13 cellular contexts compared by ENCODE assay signal in the genomic region with DNA sequence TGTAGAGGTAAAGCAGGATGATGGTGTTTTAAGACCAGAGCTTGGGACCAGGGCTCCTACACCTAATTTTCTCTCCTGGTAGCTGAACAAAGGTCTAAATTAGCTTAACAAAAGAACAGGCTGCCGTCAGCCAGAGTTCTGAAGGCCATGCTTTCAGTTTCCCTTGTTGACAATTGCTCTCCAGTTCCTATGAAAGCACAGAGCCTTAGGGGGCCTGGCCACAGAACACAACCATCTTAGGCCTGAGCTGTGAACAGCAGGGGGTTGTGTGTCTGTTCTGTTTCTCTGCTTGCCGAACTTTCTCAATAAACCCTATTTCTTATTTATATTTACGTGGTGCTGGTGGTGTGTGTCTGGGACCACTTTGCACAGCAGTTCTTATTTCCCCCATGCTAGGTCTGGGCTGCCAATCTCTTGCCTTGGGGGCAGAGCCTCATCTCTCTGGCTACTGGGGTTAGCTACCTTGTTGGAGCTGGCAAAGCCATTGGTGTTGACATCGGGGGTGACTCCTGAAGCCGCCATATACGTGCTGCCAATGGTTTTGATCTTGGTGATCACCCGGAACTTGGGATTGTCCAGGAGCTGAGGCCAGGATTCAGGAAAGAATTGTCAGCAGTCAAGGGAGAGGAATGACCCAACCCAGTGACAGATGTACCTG. TPM values are rescaled to one million over a fixed set of nuclear protein-coding genes. Genes with fewer than 3 reads are reported as not detected.
DNase-seq lines count a peak whose midpoint lies in the region; ATAC-seq and TF ChIP-seq lines count a peak whose summit lies in the region.
"Had no signal": no experiment of that assay in that cellular context is flagged by ENCODE, and none has a peak within 500 bp of the region (broad histone marks: within the 10 kb centered on the region; RNA-seq: fewer than 3 reads in every experiment).

No MANE protein-coding gene starts in this region.

- DNase-seq in H7: peak; percentile 85
- peak; percentile 72 for DNase-seq in NCI-H2107 (lab: John Stamatoyannopoulos, UW)
- peak; percentile 26 for DNase-seq in chondrocyte (ENCODE audit: low spot score)
- peak; percentile 13 for DNase-seq in midbrain (lab: John Stamatoyannopoulos, UW)
- no peak for DNase-seq in lower lobe of right lung
- no peak for DNase-seq in activated naive CD4-positive, alpha-beta T cell treated with anti-CD3 and anti-CD28 coated beads, Interleukin-2, amount 10 ng/mL, durations not matched to agents 7 days and 5 days
- DNase-seq: CD8-positive, alpha-beta memory T cell; cerebellar nuclear complex; NCI-H187 treated with DMSO at 0.1 percent for 48 hours; small intestine had no signal

- peaks cover 28% of the 10 kb centered on the region for H3K36me3 ChIP-seq in H7 (replicated peaks; ENCODE audit: control insufficient read depth, insufficient read depth, low read length)
- H3K36me3 ChIP-seq in lower lobe of right lung: peaks cover 31% of the 10 kb centered on the region

- H3K27ac ChIP-seq in lower lobe of right lung: no peak overlapping the region

- no peak overlapping the region for H3K4me3 ChIP-seq in H7 (ENCODE audit: insufficient read depth, low read depth, low read length)
- no peak overlapping the region for H3K4me3 ChIP-seq in lower lobe of right lung

- no peaks in the 10 kb centered on the region for H3K9me3 ChIP-seq in lower lobe of right lung

- peaks cover 9% of the 10 kb centered on the region for H3K36me3 Mint-ChIP-seq in chondrocyte (ENCODE audit: low read depth)
- peaks cover 46% of the 10 kb centered on the region for H3K36me3 Mint-ChIP-seq in activated naive CD4-positive, alpha-beta T cell treated with anti-CD3 and anti-CD28 coated beads, Interleukin-2, amount 10 ng/mL, durations not matched to agents 7 days and 5 days

- intact Hi-C loops in lower lobe of right lung (cut with DNase I): no loop called here

- no peak for ATAC-seq in GM21367 (IDR thresholded peaks at IDR 0.05; ENCODE audit: unreplicated experiment)
- no peak for ATAC-seq in lower lobe of right lung
- ATAC-seq in HG03097 (IDR thresholded peaks at IDR 0.05; ENCODE audit: low FRiP score, unreplicated experiment): no peak
- ATAC-seq: naive thymus-derived CD4-positive, alpha-beta T cell had no signal

- H3K27me3 ChIP-seq in H7 (ENCODE audit: control insufficient read depth, insufficient read depth, low read length) (no peaks in the 10 kb centered on the region), lower lobe of right lung (ENCODE audit: low read depth) (no peaks in the 10 kb centered on the region)

- peaks cover 2% of the 10 kb centered on the region for H3K4me1 ChIP-seq in lower lobe of right lung

- H3K27me3 Mint-ChIP-seq in chondrocyte (ENCODE audit: low read depth): no peaks in the 10 kb centered on the region
- no peaks in the 10 kb centered on the region for H3K27me3 Mint-ChIP-seq in activated naive CD4-positive, alpha-beta T cell treated with anti-CD3 and anti-CD28 coated beads, Interleukin-2, amount 10 ng/mL, durations not matched to agents 7 days and 5 days
- H3K27me3 Mint-ChIP-seq: naive thymus-derived CD4-positive, alpha-beta T cell had no signal

- CTCF ChIA-PET in activated naive CD4-positive, alpha-beta T cell treated with anti-CD3 and anti-CD28 coated beads, Interleukin-2, amount 10 ng/mL, durations not matched to agents 7 days and 5 days (lab: Charles Lee): interaction anchor here (0.6 kb wide), 1 partner anchor 8 kb away, joined by 3 read pairs; no protein-coding TSS in a partner anchor

- peaks cover 15% of the 10 kb centered on the region for H3K4me1 Mint-ChIP-seq in chondrocyte (ENCODE audit: low read depth)
- peaks cover 14% of the 10 kb centered on the region for H3K4me1 Mint-ChIP-seq in activated naive CD4-positive, alpha-beta T cell treated with anti-CD3 and anti-CD28 coated beads, Interleukin-2, amount 10 ng/mL, durations not matched to agents 7 days and 5 days

- TF ChIP-seq CTCF in chondrocyte (IDR thresholded peaks at IDR 0.05) (no peak), lower lobe of right lung (IDR thresholded peaks at IDR 0.05) (no peak)

- H3K9me3 Mint-ChIP-seq in chondrocyte (ENCODE audit: low read depth): no peaks in the 10 kb centered on the region
- no peaks in the 10 kb centered on the region for H3K9me3 Mint-ChIP-seq in activated naive CD4-positive, alpha-beta T cell treated with anti-CD3 and anti-CD28 coated beads, Interleukin-2, amount 10 ng/mL, durations not matched to agents 7 days and 5 days
- H3K9me3 Mint-ChIP-seq: CD8-positive, alpha-beta memory T cell; naive thymus-derived CD4-positive, alpha-beta T cell had no signal

- H3K27ac Mint-ChIP-seq in chondrocyte (ENCODE audit: unreplicated experiment): no peak overlapping the region
- H3K27ac Mint-ChIP-seq in activated naive CD4-positive, alpha-beta T cell treated with anti-CD3 and anti-CD28 coated beads, Interleukin-2, amount 10 ng/mL, durations not matched to agents 7 days and 5 days: no peak overlapping the region
- H3K27ac Mint-ChIP-seq: naive thymus-derived CD4-positive, alpha-beta T cell had no signal

- H3K4me3 Mint-ChIP-seq in chondrocyte (ENCODE audit: unreplicated experiment): no peak overlapping the region
- H3K4me3 Mint-ChIP-seq in activated naive CD4-positive, alpha-beta T cell treated with anti-CD3 and anti-CD28 coated beads, Interleukin-2, amount 10 ng/mL, durations not matched to agents 7 days and 5 days: no peak overlapping the region
- H3K4me3 Mint-ChIP-seq: CD8-positive, alpha-beta memory T cell; naive thymus-derived CD4-positive, alpha-beta T cell had no signal

RNA-seq across cellular contexts. Expression of gene CENPO, which starts 29.0 kb away (rescaled TPM):
- total RNA-seq in H7 (2014; rRNA removed; shearing (Covaris generic)): 29.0 and 36.6 TPM in 2 replicates
- 10.6 to 17.8 TPM (median 10.9 TPM) in 3 replicates for total RNA-seq in chondrocyte
- 5.3 TPM for total RNA-seq in lower lobe of right lung

RNA-seq across cellular contexts. Expression of gene PTRHD1, which starts 29.0 kb away (rescaled TPM):
- total RNA-seq in H7 (2014; rRNA removed; shearing (Covaris generic)): 23.4 and 31.4 TPM in 2 replicates
- total RNA-seq in chondrocyte (31.0 to 32.5 TPM (median 32.0 TPM) in 3 replicates), lower lobe of right lung (24.6 TPM)

Comparison
In these comparisons a context has a peak if more than half of its experiments do, and no peak if none do; other contexts are left out.
1. DNase-seq: peak in H7 (single experiment), NCI-H2107 (single experiment), chondrocyte (single experiment) and midbrain (single experiment); none in lower lobe of right lung (single experiment) and activated naive CD4-positive, alpha-beta T cell treated with anti-CD3 and anti-CD28 coated beads, Interleukin-2, amount 10 ng/mL, durations not matched to agents 7 days and 5 days (single experiment).